Comparison of ENCODE assay signal across 24 cellular contexts in the genomic region with DNA sequence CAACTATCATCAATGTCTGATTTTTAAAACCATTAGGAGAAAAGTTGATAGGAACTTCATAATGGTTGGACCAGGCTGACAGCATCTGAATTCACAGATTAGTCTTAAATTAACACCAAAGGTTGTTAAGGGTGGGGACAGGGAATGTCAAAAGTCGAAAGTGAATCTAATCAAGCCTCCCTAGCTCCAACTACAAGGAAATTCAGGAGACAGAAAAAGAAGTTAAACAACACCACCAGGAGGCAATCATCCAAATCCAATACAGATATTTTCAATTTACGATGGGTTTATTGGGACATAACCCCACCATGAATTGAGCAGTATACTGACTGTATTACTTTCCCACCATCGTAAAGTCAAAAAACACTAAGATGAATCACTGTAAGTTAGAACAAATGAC.
"Had no signal": no experiment of that assay in that cellular context is flagged by ENCODE, and none has a peak within 500 bp of the region (broad histone marks: within the 10 kb centered on the region; RNA-seq: fewer than 3 reads in every experiment).

No MANE protein-coding gene starts in this region.

- H3K9me3 Mint-ChIP-seq: activated CD4-positive, alpha-beta T cell treated with anti-CD3 and anti-CD28 coated beads, Interleukin-2, amount 10 ng/mL, durations not matched to agents 7 days and 5 days; activated T-cell treated with anti-CD3 and anti-CD28 coated beads, Interleukin-2, amount 50 U/mL, for 24 hours; nephron; stimulated activated naive CD8-positive, alpha-beta T cell treated with anti-CD3 and anti-CD28 coated beads, Interleukin-15, Interleukin-2, amounts not matched to agents 100 ng/mL and 50 ng/mL, for 24 hours had no signal

- H3K4me3 ChIP-seq: colonic mucosa, lower lobe of right lung, sigmoid colon, suprapubic skin, transverse colon, uterus had no signal

- ATAC-seq: activated CD8-positive, alpha-beta T cell treated with anti-CD3 and anti-CD28 coated beads, Interleukin-2, amount 10 ng/mL, durations not matched to agents 7 days and 5 days; lower lobe of right lung had no signal

- DNase-seq: activated CD4-positive, alpha-beta T cell treated with anti-CD3 and anti-CD28 coated beads, Interleukin-2, amount 10 ng/mL, durations not matched to agents 7 days and 5 days; activated CD8-positive, alpha-beta T cell treated with anti-CD3 and anti-CD28 coated beads, Interleukin-2, amount 10 ng/mL, durations not matched to agents 7 days and 5 days; activated effector memory CD4-positive, alpha-beta T cell treated with anti-CD3 and anti-CD28 coated beads, Interleukin-2, amount 50 U/mL, for 16 hours; activated naive CD4-positive, alpha-beta T cell treated with anti-CD3 and anti-CD28 coated beads, Interleukin-2, amount 50 U/mL, for 16 hours; activated T-cell treated with anti-CD3 and anti-CD28 coated beads, Interleukin-2, amount 50 U/mL, for 24 hours; aorta; brain microvascular endothelial cell; central memory CD4-positive, alpha-beta T cell; colonic mucosa; erythroblast; foreskin melanocyte; hypothalamus; islet precursor cell; lower lobe of right lung; nucleus accumbens; posterior cingulate gyrus; sigmoid colon; stimulated activated CD4-positive, alpha-beta T cell treated with anti-CD3 and anti-CD28 coated beads, Interleukin-12 subunit alpha, Interleukin-12 subunit beta, amount 100 ng/mL, for 4 hours; T1000; transverse colon; uterus had no signal

- H3K9me3 ChIP-seq: colonic mucosa, lower lobe of right lung, sigmoid colon, suprapubic skin, transverse colon, uterus had no signal

- H3K4me1 ChIP-seq: lower lobe of right lung, suprapubic skin, uterus had no signal

- H3K4me3 Mint-ChIP-seq: activated CD4-positive, alpha-beta T cell treated with anti-CD3 and anti-CD28 coated beads, Interleukin-2, amount 10 ng/mL, durations not matched to agents 7 days and 5 days; activated CD8-positive, alpha-beta T cell treated with anti-CD3 and anti-CD28 coated beads, Interleukin-2, amount 10 ng/mL, durations not matched to agents 7 days and 5 days; activated T-cell treated with anti-CD3 and anti-CD28 coated beads, Interleukin-2, amount 50 U/mL, for 24 hours; nephron; stimulated activated naive CD8-positive, alpha-beta T cell treated with anti-CD3 and anti-CD28 coated beads, Interleukin-15, Interleukin-2, amounts not matched to agents 100 ng/mL and 50 ng/mL, for 24 hours had no signal

- H3K27me3 Mint-ChIP-seq: activated CD4-positive, alpha-beta T cell treated with anti-CD3 and anti-CD28 coated beads, Interleukin-2, amount 10 ng/mL, durations not matched to agents 7 days and 5 days; activated T-cell treated with anti-CD3 and anti-CD28 coated beads, Interleukin-2, amount 50 U/mL, for 24 hours; stimulated activated naive CD8-positive, alpha-beta T cell treated with anti-CD3 and anti-CD28 coated beads, Interleukin-15, Interleukin-2, amounts not matched to agents 100 ng/mL and 50 ng/mL, for 24 hours had no signal

- H3K4me1 Mint-ChIP-seq: nephron had no signal

- H3K27ac Mint-ChIP-seq: activated CD4-positive, alpha-beta T cell treated with anti-CD3 and anti-CD28 coated beads, Interleukin-2, amount 10 ng/mL, durations not matched to agents 7 days and 5 days; activated CD8-positive, alpha-beta T cell treated with anti-CD3 and anti-CD28 coated beads, Interleukin-2, amount 10 ng/mL, durations not matched to agents 7 days and 5 days; activated T-cell treated with anti-CD3 and anti-CD28 coated beads, Interleukin-2, amount 50 U/mL, for 24 hours; nephron; stimulated activated naive CD8-positive, alpha-beta T cell treated with anti-CD3 and anti-CD28 coated beads, Interleukin-15, Interleukin-2, amounts not matched to agents 100 ng/mL and 50 ng/mL, for 24 hours had no signal

- H3K36me3 ChIP-seq: brain microvascular endothelial cell, uterus had no signal
